In the genomic region with DNA sequence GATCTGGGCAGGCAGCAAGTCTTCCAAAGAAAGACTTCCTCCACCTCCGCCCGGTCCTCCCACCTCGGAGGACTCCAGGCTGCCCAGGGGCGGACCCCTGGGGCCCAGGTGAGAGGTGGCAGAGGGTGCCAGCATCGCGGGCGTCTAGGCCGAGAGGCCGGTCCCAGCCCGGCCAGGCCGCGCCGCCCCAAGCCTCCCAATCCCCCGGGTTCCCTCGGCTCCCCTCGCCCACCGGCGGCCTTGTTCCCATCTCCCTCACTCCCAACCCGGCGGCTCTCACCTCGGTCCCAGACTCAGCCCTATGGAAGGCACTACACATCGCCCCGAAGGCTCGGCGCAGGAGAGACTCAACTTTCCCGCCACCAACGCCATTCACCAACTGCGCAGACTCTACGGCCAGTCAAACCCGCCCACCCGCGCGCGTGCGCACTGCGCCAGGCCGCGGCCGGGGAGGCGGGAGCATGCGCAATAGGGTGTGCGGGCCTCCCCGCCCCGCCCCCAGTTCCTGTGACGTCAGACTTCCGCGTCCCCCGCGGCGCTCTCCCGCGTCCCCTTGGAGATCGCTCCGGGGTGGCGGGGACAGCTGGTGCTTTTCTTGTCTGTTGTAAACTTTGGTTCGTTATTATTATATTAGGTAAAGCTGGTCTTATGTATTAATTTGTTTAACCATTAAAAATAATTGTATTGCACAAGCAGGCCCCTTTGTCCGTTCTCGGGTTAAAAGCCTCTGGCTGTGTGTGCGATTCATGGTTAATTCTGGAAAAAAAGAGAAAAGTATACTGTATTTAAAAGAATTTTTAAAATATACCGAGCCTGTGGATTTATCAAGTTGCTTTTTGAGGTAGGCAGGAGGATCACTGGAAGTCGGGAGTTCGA, we compare ENCODE assay signal across 8 cellular contexts. TPM values are rescaled to one million over a fixed set of nuclear protein-coding genes. Genes with fewer than 3 reads are reported as not detected.
DNase-seq lines count a peak whose midpoint lies in the region; ATAC-seq and TF ChIP-seq lines count a peak whose summit lies in the region.

Gene XRCC2 (minus strand): TSS at position 381 of the 876 bp plus-strand sequence. CDS start 62 bp downstream, at position 319.

- peak within 1 kb of the TSS; percentile 98 for H3K27ac Mint-ChIP-seq in progenitor cell of endocrine pancreas

- peak within 1 kb of the TSS; percentile 50 for H3K27ac ChIP-seq in urinary bladder (ENCODE audit: low read depth)

- no peaks in the 10 kb centered on the region for H3K36me3 ChIP-seq in urinary bladder (ENCODE audit: insufficient read depth)

- intact Hi-C loops in left ventricle myocardium superior (cut with micrococcal nuclease): no loop called here

- no peaks in the 10 kb centered on the region for H3K36me3 Mint-ChIP-seq in progenitor cell of endocrine pancreas (ENCODE audit: insufficient read depth)

- no peaks in the 10 kb centered on the region for H3K9me3 Mint-ChIP-seq in progenitor cell of endocrine pancreas (ENCODE audit: low read depth)

- no peaks in the 10 kb centered on the region for H3K4me1 ChIP-seq in urinary bladder (ENCODE audit: insufficient read depth)

- peak within 1 kb of the TSS; percentile 99 for H3K4me3 Mint-ChIP-seq in progenitor cell of endocrine pancreas (ENCODE audit: low read depth)

- H3K4me1 Mint-ChIP-seq in progenitor cell of endocrine pancreas (ENCODE audit: low read depth): peaks cover 12% of the 10 kb centered on the region

- 2% methylated on average over 62 of the region's 62 CpGs for WGBS in urinary bladder

- ATAC-seq in HG02884 (IDR thresholded peaks at IDR 0.05; ENCODE audit: unreplicated experiment) (peak; percentile 87), left ventricle myocardium superior (peak; percentile 100)

- TF ChIP-seq CTCF in progenitor cell of endocrine pancreas (IDR thresholded peaks at IDR 0.05; ENCODE audit: unreplicated experiment): no peak

- no peaks in the 10 kb centered on the region for H3K27me3 Mint-ChIP-seq in progenitor cell of endocrine pancreas

- peak; percentile 96 for DNase-seq in NCI-H146 treated with DMSO at 0.1 percent for 48 hours (lab: John Stamatoyannopoulos, UW; ENCODE audit: unreplicated experiment)
- DNase-seq in T-helper 1 cell: peak; percentile 87 to 94 (median 91)
- DNase-seq in amniotic epithelial cell (ENCODE audit: low read depth): peak; percentile 75
- peak; percentile 95 for DNase-seq in left ventricle myocardium superior
- DNase-seq in progenitor cell of endocrine pancreas (ENCODE audit: low spot score, unreplicated experiment): peak; percentile 96

- peak within 1 kb of the TSS; percentile 61 for H3K4me3 ChIP-seq in urinary bladder (ENCODE audit: low read depth, low read length)

- TF ChIP-seq POLR2A in GM15510 (IDR thresholded peaks at IDR 0.05; ENCODE audit: borderline replicate concordance, extremely low read depth, insufficient read length): peak; percentile 96

RNA-seq across cellular contexts. Expression of gene XRCC2, which starts in this region (rescaled TPM):
- 0.67 TPM for total RNA-seq in left ventricle myocardium superior
- total RNA-seq in progenitor cell of endocrine pancreas: 12.2 and 13.8 TPM in 2 replicates
- total RNA-seq in urinary bladder: 6.0 TPM
- 0.33 TPM for polyA plus RNA-seq in urinary bladder

Comparison
In these comparisons a context has a peak if more than half of its experiments do, and no peak if none do; other contexts are left out.
1. Peak in every context shown above with its lines: DNase-seq, ATAC-seq, H3K4me3 ChIP-seq and H3K27ac ChIP-seq.
2. Peak in DNase-seq and ATAC-seq in left ventricle myocardium superior; RNA of the gene not detected or under 1 TPM.